9 cellular contexts compared by ENCODE assay signal in the genomic region with DNA sequence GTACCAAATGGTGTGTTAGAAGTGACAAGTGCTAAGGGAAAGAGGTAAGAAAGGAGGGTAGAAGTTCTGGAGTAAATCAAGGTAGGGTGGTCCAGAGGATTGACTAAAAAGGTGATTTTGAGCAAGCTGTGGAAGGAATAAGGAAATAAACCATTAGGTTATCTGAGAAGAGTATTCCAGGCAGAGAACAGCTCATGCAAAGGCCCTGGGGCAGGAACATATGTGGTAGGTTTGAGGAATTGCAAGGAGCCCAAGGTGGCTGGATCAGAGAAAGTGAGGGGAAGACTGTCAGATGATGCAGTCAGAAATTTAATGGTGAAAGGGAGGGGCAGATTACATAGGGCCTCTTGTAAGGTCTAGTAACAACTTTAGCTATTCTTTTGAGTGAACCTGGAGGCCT.
"Had no signal": no experiment of that assay in that cellular context is flagged by ENCODE, and none has a peak within 500 bp of the region (broad histone marks: within the 10 kb centered on the region; RNA-seq: fewer than 3 reads in every experiment).

No MANE protein-coding gene starts in this region.

- H3K36me3 ChIP-seq: HAP-1 had no signal

- H3K9ac ChIP-seq: GM23248, KMS-11 had no signal

- ATAC-seq: HCT116 had no signal

- H3K4me3 ChIP-seq: GM23248, HAP-1 had no signal

- H2AFZ ChIP-seq: GM23248 had no signal

- FAIRE-seq: H54, HTR-8/SVneo had no signal

- H3K4me2 ChIP-seq: KMS-11 had no signal

- H3K9me3 ChIP-seq: HAP-1 had no signal

- H3K27ac ChIP-seq: GM23248, KMS-11 had no signal

- DNase-seq: GM23248, GOT3, IMR-90, KBM-7 had no signal
